1 cellular context compared by ENCODE assay signal in the genomic region with DNA sequence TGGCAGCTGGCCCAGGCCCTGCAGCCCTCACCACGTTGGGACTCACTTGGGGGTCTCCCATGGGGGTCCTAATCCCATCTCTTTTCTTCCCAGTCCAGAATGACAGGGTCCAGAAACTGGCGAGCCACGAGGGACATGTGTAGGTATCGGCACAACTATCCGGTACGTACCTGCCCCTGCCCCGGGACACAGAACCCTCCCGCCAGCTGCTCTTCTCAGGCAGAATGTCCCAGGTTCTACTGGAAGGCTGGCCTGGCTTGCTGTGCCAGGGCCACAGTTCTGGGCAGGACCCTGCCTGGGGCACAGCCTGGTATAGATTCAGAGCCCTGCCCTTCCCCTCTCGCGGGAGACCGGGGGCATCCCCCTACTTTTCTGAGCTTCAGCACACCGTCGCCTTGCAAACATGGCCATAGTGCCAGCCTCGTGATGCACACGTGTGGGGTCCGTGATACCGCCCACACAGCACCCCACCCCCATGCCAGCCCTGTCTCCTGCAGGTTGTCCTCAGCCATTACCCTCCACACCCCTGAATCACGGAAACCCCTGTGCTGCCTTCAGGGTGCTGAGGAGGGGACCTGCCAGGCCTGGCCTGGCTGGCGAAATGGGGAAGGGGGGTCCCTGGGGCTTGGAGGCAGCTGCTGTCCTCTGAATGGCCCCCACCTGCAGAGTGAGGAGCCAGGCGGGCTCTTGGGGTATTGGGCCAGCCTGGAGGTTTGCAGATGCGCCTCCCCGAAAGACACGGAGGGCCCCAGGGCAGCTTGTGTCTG.
TF ChIP-seq lines count a peak whose summit lies in the region.

No MANE protein-coding gene starts in this region.

TF ChIP-seq in GM12878, 131 proteins besides CTCF, POLR2A, EP300 and RAD21:
- TF ChIP-seq RB1 (IDR thresholded peaks at IDR 0.05; ENCODE audit: borderline replicate concordance): no peak
- TF ChIP-seq PML (IDR thresholded peaks at IDR 0.05; ENCODE audit: low read length): no peak
- TF ChIP-seq SP1 (IDR thresholded peaks at IDR 0.05; ENCODE audit: low read depth, low read length): no peak
- TF ChIP-seq, protein P1, sequence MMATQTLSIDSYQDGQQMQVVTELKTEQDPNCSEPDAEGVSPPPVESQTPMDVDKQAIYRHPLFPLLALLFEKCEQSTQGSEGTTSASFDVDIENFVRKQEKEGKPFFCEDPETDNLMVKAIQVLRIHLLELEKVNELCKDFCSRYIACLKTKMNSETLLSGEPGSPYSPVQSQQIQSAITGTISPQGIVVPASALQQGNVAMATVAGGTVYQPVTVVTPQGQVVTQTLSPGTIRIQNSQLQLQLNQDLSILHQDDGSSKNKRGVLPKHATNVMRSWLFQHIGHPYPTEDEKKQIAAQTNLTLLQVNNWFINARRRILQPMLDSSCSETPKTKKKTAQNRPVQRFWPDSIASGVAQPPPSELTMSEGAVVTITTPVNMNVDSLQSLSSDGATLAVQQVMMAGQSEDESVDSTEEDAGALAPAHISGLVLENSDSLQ (IDR thresholded peaks at IDR 0.05): no peak
- no peak for TF ChIP-seq NBN (IDR thresholded peaks at IDR 0.05)
- no peak for TF ChIP-seq ZZZ3 (IDR thresholded peaks at IDR 0.05; ENCODE audit: control insufficient read depth, insufficient read length, low read depth)
- TF ChIP-seq RELA (IDR thresholded peaks at IDR 0.05; ENCODE audit: borderline replicate concordance, partially characterized antibody): no peak
- TF ChIP-seq, protein P2, sequence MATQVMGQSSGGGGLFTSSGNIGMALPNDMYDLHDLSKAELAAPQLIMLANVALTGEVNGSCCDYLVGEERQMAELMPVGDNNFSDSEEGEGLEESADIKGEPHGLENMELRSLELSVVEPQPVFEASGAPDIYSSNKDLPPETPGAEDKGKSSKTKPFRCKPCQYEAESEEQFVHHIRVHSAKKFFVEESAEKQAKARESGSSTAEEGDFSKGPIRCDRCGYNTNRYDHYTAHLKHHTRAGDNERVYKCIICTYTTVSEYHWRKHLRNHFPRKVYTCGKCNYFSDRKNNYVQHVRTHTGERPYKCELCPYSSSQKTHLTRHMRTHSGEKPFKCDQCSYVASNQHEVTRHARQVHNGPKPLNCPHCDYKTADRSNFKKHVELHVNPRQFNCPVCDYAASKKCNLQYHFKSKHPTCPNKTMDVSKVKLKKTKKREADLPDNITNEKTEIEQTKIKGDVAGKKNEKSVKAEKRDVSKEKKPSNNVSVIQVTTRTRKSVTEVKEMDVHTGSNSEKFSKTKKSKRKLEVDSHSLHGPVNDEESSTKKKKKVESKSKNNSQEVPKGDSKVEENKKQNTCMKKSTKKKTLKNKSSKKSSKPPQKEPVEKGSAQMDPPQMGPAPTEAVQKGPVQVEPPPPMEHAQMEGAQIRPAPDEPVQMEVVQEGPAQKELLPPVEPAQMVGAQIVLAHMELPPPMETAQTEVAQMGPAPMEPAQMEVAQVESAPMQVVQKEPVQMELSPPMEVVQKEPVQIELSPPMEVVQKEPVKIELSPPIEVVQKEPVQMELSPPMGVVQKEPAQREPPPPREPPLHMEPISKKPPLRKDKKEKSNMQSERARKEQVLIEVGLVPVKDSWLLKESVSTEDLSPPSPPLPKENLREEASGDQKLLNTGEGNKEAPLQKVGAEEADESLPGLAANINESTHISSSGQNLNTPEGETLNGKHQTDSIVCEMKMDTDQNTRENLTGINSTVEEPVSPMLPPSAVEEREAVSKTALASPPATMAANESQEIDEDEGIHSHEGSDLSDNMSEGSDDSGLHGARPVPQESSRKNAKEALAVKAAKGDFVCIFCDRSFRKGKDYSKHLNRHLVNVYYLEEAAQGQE (IDR thresholded peaks at IDR 0.05; ENCODE audit: low read depth, low read length): no peak
